Comparison of ENCODE assay signal across 15 cellular contexts in genomic region chr18:8745355-8746014, GRCh38. TPM values are rescaled to one million over a fixed set of nuclear protein-coding genes. Genes with fewer than 3 reads are reported as not detected.
A peak's percentile ranks its signal among the peaks of the same experiment; 100 is the strongest.
DNase-seq lines count a peak whose midpoint lies in the region; ATAC-seq and TF ChIP-seq lines count a peak whose summit lies in the region.
"Had no signal": no experiment of that assay in that cellular context is flagged by ENCODE, and none has a peak within 500 bp of the region (broad histone marks: within the 10 kb centered on the region; RNA-seq: fewer than 3 reads in every experiment).

No MANE protein-coding gene starts in this region.

- H3K4me1 ChIP-seq in transverse colon = peaks cover 2 to 19% (median 7%) of the 10 kb centered on the region in 4 donors

- peaks cover 8% of the 10 kb centered on the region for H3K36me3 Mint-ChIP-seq in stimulated activated naive CD8-positive, alpha-beta T cell treated with anti-CD3 and anti-CD28 coated beads, Interleukin-15, Interleukin-2, amounts not matched to agents 100 ng/mL and 50 ng/mL, for 24 hours (ENCODE audit: low read depth)
- H3K36me3 Mint-ChIP-seq: CD14-positive monocyte had no signal

- no peaks in the 10 kb centered on the region for H3K27me3 Mint-ChIP-seq in stimulated activated naive CD8-positive, alpha-beta T cell treated with anti-CD3 and anti-CD28 coated beads, Interleukin-15, Interleukin-2, amounts not matched to agents 100 ng/mL and 50 ng/mL, for 24 hours
- H3K27me3 Mint-ChIP-seq: central memory CD8-positive, alpha-beta T cell had no signal

- no peaks in the 10 kb centered on the region for H3K9me3 ChIP-seq in transverse colon

- H3K4me3 ChIP-seq in fibroblast of mammary gland (ENCODE audit: control insufficient read depth, low read depth, low read length) (no peak overlapping the region), transverse colon (no peak overlapping the region)

- no peaks in the 10 kb centered on the region for H3K36me3 ChIP-seq in transverse colon

- in situ Hi-C loops in transverse colon (cut with MboI; ENCODE audit: low pct_ligation_motif_present in 1 of 4, low pct_unique_long_range_greater_than_20kb in 1 of 4, low sequenced_read_pairs in 3 of 4) = no loop called here

- ATAC-seq in stimulated activated naive CD8-positive, alpha-beta T cell treated with anti-CD3 and anti-CD28 coated beads, Interleukin-15, Interleukin-2, amounts not matched to agents 100 U/mL and 50 U/mL, for 24 hours = no peak
- no peak for ATAC-seq in GM18867 (IDR thresholded peaks at IDR 0.05; ENCODE audit: unreplicated experiment)
- ATAC-seq: SK-N-SH treated with all-trans-retinoic acid at 6 μM for 48 hours had no signal

- peak overlapping the region; percentile 2 for H3K27ac Mint-ChIP-seq in stimulated activated naive CD8-positive, alpha-beta T cell treated with anti-CD3 and anti-CD28 coated beads, Interleukin-15, Interleukin-2, amounts not matched to agents 100 ng/mL and 50 ng/mL, for 24 hours

- DNase-seq in stimulated activated naive CD8-positive, alpha-beta T cell treated with anti-CD3 and anti-CD28 coated beads, Interleukin-15, Interleukin-2, amounts not matched to agents 100 U/mL and 50 U/mL, for 24 hours = no peak
- DNase-seq in MV-4-11 (lab: John Stamatoyannopoulos, UW) (peak; percentile 88), fibroblast of mammary gland (ENCODE audit: low read depth) (peak; percentile 74), transverse colon (no peak)
- no peak for DNase-seq in NK-92 treated with Interleukin-12 subunit alpha and Interleukin-12 subunit beta, amount 100 ng/mL, for 24 hours (lab: John Stamatoyannopoulos, UW)
- DNase-seq in stimulated activated CD4-positive, alpha-beta T cell treated with anti-CD3 and anti-CD28 coated beads, Interleukin-2, amount 100 ng/mL, for 24 hours = no peak
- DNase-seq: NCI-H1048, OCI-M1, substantia nigra had no signal

- intact Hi-C loops in transverse colon (cut with DNase I; ENCODE audit: low total_unique reads) = no loop called here

- H3K9me3 Mint-ChIP-seq in stimulated activated naive CD8-positive, alpha-beta T cell treated with anti-CD3 and anti-CD28 coated beads, Interleukin-15, Interleukin-2, amounts not matched to agents 100 ng/mL and 50 ng/mL, for 24 hours = peaks cover 25% of the 10 kb centered on the region

- no peak for TF ChIP-seq CTCF in fibroblast of mammary gland (conservative IDR thresholded peaks at IDR 0.05; ENCODE audit: control insufficient read depth, insufficient read depth, low read depth, low read length)
- no peak for TF ChIP-seq CTCF in transverse colon (IDR thresholded peaks at IDR 0.05)

- H3K4me1 Mint-ChIP-seq in stimulated activated naive CD8-positive, alpha-beta T cell treated with anti-CD3 and anti-CD28 coated beads, Interleukin-15, Interleukin-2, amounts not matched to agents 100 ng/mL and 50 ng/mL, for 24 hours (ENCODE audit: low read depth) = peaks cover 38% of the 10 kb centered on the region

- peak overlapping the region; percentile 11 to 77 (median 54) for H3K27ac ChIP-seq in transverse colon
- H3K27ac ChIP-seq: VCaP had no signal

- peaks cover 5% of the 10 kb centered on the region for H3K27me3 ChIP-seq in transverse colon

- WGBS in transverse colon (ENCODE audit: low coverage in 1 of 2), 2 donors = 71 to 76% methylated on average over 14 to 15 of the region's 15 CpGs

- TF ChIP-seq EP300 in transverse colon (IDR thresholded peaks at IDR 0.05; ENCODE audit: low read depth) = no peak

- TF ChIP-seq POLR2A in transverse colon (IDR thresholded peaks at IDR 0.05) = no peak

- H3K4me3 Mint-ChIP-seq in stimulated activated naive CD8-positive, alpha-beta T cell treated with anti-CD3 and anti-CD28 coated beads, Interleukin-15, Interleukin-2, amounts not matched to agents 100 ng/mL and 50 ng/mL, for 24 hours = peak overlapping the region; percentile 12
- H3K4me3 Mint-ChIP-seq: CD14-positive monocyte had no signal

RNA-seq across cellular contexts. Expression of gene MTCL1, which starts 40.1 kb away (rescaled TPM):
- total RNA-seq in transverse colon = 10 to 100 TPM; 12.3 to 35.9 (median 26.1) TPM

Comparison
In these comparisons a context has a peak if more than half of its experiments do, and no peak if none do; other contexts are left out.
1. DNase-seq: peak in MV-4-11 (single experiment) and fibroblast of mammary gland (single experiment); none in stimulated activated naive CD8-positive, alpha-beta T cell treated with anti-CD3 and anti-CD28 coated beads, Interleukin-15, Interleukin-2, amounts not matched to agents 100 U/mL and 50 U/mL, for 24 hours (single experiment), transverse colon (single experiment), NK-92 treated with Interleukin-12 subunit alpha and Interleukin-12 subunit beta, amount 100 ng/mL, for 24 hours (single experiment) and stimulated activated CD4-positive, alpha-beta T cell treated with anti-CD3 and anti-CD28 coated beads, Interleukin-2, amount 100 ng/mL, for 24 hours (0 of 2).